8 cellular contexts compared by ENCODE assay signal in genomic region chr17:47253541-47254402, GRCh38. TPM values are rescaled to one million over a fixed set of nuclear protein-coding genes. Genes with fewer than 3 reads are reported as not detected.
A peak's percentile ranks its signal among the peaks of the same experiment; 100 is the strongest.
DNase-seq lines count a peak whose midpoint lies in the region; ATAC-seq and TF ChIP-seq lines count a peak whose summit lies in the region.

ITGB3 (plus strand) TSS chr17:47253827; CDS start chr17:47253862, 35 bp downstream.

- H3K4me3 ChIP-seq in Caco-2 (ENCODE audit: low read depth, low read length): peak within 1 kb of the TSS; percentile 81
- peak within 1 kb of the TSS; percentile 77 for H3K4me3 ChIP-seq in SK-N-MC

- POLR2A ChIA-PET in Caco-2 (lab: Charles Lee): no interaction called here

- no peaks in the 10 kb centered on the region for H3K36me3 ChIP-seq in Caco-2 (ENCODE audit: control insufficient read depth, insufficient read depth, low read length)
- H3K36me3 ChIP-seq in SK-N-MC (ENCODE audit: insufficient read depth, low read length): no peaks in the 10 kb centered on the region

- no peaks in the 10 kb centered on the region for H3K9me3 Mint-ChIP-seq in Caco-2 (ENCODE audit: unreplicated experiment)
- H3K9me3 Mint-ChIP-seq in activated naive CD4-positive, alpha-beta T cell treated with anti-CD3 and anti-CD28 coated beads, Interleukin-2, amount 10 ng/mL, durations not matched to agents 7 days and 5 days: no peaks in the 10 kb centered on the region
- no peaks in the 10 kb centered on the region for H3K9me3 Mint-ChIP-seq in type B pancreatic cell

- no TSS peak for BruUV-seq in Caco-2 (replicated peaks; lab: Mats Ljungman, UMichigan)

- H3K36me3 Mint-ChIP-seq in Caco-2 (ENCODE audit: insufficient read depth, unreplicated experiment) (no peaks in the 10 kb centered on the region), type B pancreatic cell (no peaks in the 10 kb centered on the region)
- H3K36me3 Mint-ChIP-seq in activated naive CD4-positive, alpha-beta T cell treated with anti-CD3 and anti-CD28 coated beads, Interleukin-2, amount 10 ng/mL, durations not matched to agents 7 days and 5 days: no peaks in the 10 kb centered on the region

- CTCF ChIA-PET in Caco-2 (lab: Charles Lee): interaction anchor here (0.8 to 1.0 kb wide), 2 partner anchors 60 to 62 kb away, joined by 3 to 7 read pairs; no protein-coding TSS in a partner anchor
- CTCF ChIA-PET in activated naive CD4-positive, alpha-beta T cell treated with anti-CD3 and anti-CD28 coated beads, Interleukin-2, amount 10 ng/mL, durations not matched to agents 7 days and 5 days (lab: Charles Lee): no interaction called here

- peaks cover 5% of the 10 kb centered on the region for H3K27me3 Mint-ChIP-seq in Caco-2 (ENCODE audit: insufficient read depth, unreplicated experiment)
- peaks cover 79% of the 10 kb centered on the region for H3K27me3 Mint-ChIP-seq in activated naive CD4-positive, alpha-beta T cell treated with anti-CD3 and anti-CD28 coated beads, Interleukin-2, amount 10 ng/mL, durations not matched to agents 7 days and 5 days
- peaks cover 71% of the 10 kb centered on the region for H3K27me3 Mint-ChIP-seq in type B pancreatic cell

- H3K27me3 ChIP-seq in Caco-2 (replicated peaks; ENCODE audit: control insufficient read depth, insufficient read depth, low read length): peaks cover 4% of the 10 kb centered on the region

- H3K27ac Mint-ChIP-seq in Caco-2 (ENCODE audit: unreplicated experiment) (peak within 1 kb of the TSS; percentile 37), type B pancreatic cell (peak within 1 kb of the TSS; percentile 56)
- H3K27ac Mint-ChIP-seq in activated naive CD4-positive, alpha-beta T cell treated with anti-CD3 and anti-CD28 coated beads, Interleukin-2, amount 10 ng/mL, durations not matched to agents 7 days and 5 days: peak within 1 kb of the TSS; percentile 45

- H3K27ac ChIP-seq in SK-N-MC: no peak within 1 kb of the TSS

- peaks cover 28% of the 10 kb centered on the region for H3K4me1 ChIP-seq in Caco-2

- H3K4me3 Mint-ChIP-seq in Caco-2 (ENCODE audit: unreplicated experiment) (peak within 1 kb of the TSS; percentile 78), type B pancreatic cell (peak within 1 kb of the TSS; percentile 89)
- H3K4me3 Mint-ChIP-seq in activated naive CD4-positive, alpha-beta T cell treated with anti-CD3 and anti-CD28 coated beads, Interleukin-2, amount 10 ng/mL, durations not matched to agents 7 days and 5 days: peak within 1 kb of the TSS; percentile 83

- no peak within 1 kb of the TSS for H3K9ac ChIP-seq in SK-N-MC (ENCODE audit: insufficient read length)

- ATAC-seq in GM21360 (IDR thresholded peaks at IDR 0.05; ENCODE audit: unreplicated experiment) (peak; percentile 74), Right ventricle myocardium superior (ENCODE audit: poor library complexity) (peak; percentile 99)

- TF ChIP-seq CTCF in Caco-2 (IDR thresholded peaks at IDR 0.05; ENCODE audit: insufficient read depth in 1 of 2, low read depth in 1 of 2, low read length in 1 of 2, severe bottlenecking in 1 of 2, unreplicated experiment in 1 of 2): peak; percentile 43 to 65
- TF ChIP-seq CTCF in type B pancreatic cell (conservative IDR thresholded peaks at IDR 0.05): peak; percentile 68

- H3K9me3 ChIP-seq in Caco-2 (no peaks in the 10 kb centered on the region), SK-N-MC (ENCODE audit: low read depth, low read length) (peaks cover 2% of the 10 kb centered on the region; the same call in 1 of the 2 replicates)

- DNase-seq in Caco-2: peak; percentile 78 to 88
- peak; percentile 86 for DNase-seq in HuH-7 (ENCODE audit: low spot score)
- no peak for DNase-seq in SK-N-MC (ENCODE audit: low read depth, low spot score)
- peak; percentile 76 for DNase-seq in activated naive CD4-positive, alpha-beta T cell treated with anti-CD3 and anti-CD28 coated beads, Interleukin-2, amount 10 ng/mL, durations not matched to agents 7 days and 5 days
- peak; percentile 87 for DNase-seq in Right ventricle myocardium superior
- DNase-seq in pons (ENCODE audit: low spot score): peak; percentile 26
- peak; percentile 80 for DNase-seq in type B pancreatic cell (ENCODE audit: extremely low spot score, unreplicated experiment)

- H3K4me1 Mint-ChIP-seq in Caco-2 (ENCODE audit: low read depth, unreplicated experiment) (peaks cover 12% of the 10 kb centered on the region), type B pancreatic cell (ENCODE audit: unreplicated experiment) (peaks cover 17% of the 10 kb centered on the region)
- H3K4me1 Mint-ChIP-seq in activated naive CD4-positive, alpha-beta T cell treated with anti-CD3 and anti-CD28 coated beads, Interleukin-2, amount 10 ng/mL, durations not matched to agents 7 days and 5 days: peaks cover 35% of the 10 kb centered on the region

- intact Hi-C loops in Caco-2 (cut with micrococcal nuclease; ENCODE audit: unreplicated experiment): loop anchor here (1.0 kb wide), 1 partner anchor 62 kb away; no protein-coding TSS in a partner anchor
- intact Hi-C loops in Right ventricle myocardium superior (cut with DNase I): no loop called here

RNA-seq across cellular contexts. Expression of gene ITGB3, which starts in this region (rescaled TPM):
- 0.48 and 1.2 TPM in 2 replicates for total RNA-seq in Caco-2 (2022)
- 2.7 TPM for total RNA-seq in Right ventricle myocardium superior
- 0.36 and 1.6 TPM in 2 replicates for total RNA-seq in type B pancreatic cell (ENCODE audit: low replicate concordance)
